In the genomic region with DNA sequence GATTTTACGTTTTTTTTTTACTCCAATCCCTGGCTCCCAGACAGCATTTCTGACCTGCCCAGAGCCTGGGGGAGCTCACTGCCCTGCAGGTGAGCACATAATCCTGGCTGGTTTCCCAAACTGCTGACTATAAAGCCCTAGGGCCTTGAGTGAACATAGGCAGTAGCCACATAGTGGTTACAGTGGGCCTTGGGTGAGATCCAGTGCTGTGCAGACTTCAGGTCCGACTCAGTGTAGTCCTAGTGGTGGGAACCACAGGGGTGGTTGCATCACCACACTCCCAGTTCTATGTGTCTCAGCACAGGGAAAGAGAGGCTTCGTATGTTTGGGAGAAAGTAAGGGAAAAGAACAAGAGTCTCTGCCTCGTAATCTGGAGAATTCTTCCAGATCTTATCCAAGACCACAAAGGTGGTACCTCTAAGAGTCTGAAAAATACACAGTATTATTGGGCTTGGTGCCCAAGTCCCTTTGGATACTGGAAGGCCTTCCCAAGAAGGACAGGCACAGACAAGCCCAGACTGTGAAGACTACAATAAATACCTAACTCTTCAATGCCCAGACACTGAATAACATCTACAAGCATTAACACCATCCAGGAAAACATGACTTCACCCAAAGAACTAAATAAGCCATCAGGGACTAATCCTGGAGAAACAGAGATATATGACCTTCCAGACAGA, we compare ENCODE assay signal across 18 cellular contexts.
DNase-seq lines count a peak whose midpoint lies in the region; ATAC-seq, FAIRE-seq and TF ChIP-seq lines count a peak whose summit lies in the region.
"Had no signal": no experiment of that assay in that cellular context is flagged by ENCODE, and none has a peak within 500 bp of the region (broad histone marks: within the 10 kb centered on the region; RNA-seq: fewer than 3 reads in every experiment).

No MANE protein-coding gene starts in this region.

- H3K27me3 ChIP-seq in adipocyte (replicated peaks; ENCODE audit: control insufficient read depth, insufficient read depth, low read length) = no peaks in the 10 kb centered on the region
- H3K27me3 ChIP-seq in smooth muscle cell (ENCODE audit: low read depth) = no peaks in the 10 kb centered on the region

- no peak overlapping the region for H3K4me3 ChIP-seq in adipocyte (ENCODE audit: low read length)
- no peak overlapping the region for H3K4me3 ChIP-seq in fibroblast of pulmonary artery (replicated peaks; ENCODE audit: low read depth, low read length)
- H3K4me3 ChIP-seq in smooth muscle cell = no peak overlapping the region
- H3K4me3 ChIP-seq: psoas muscle had no signal

- H3K9ac ChIP-seq in adipocyte (ENCODE audit: low read length) (no peak overlapping the region), smooth muscle cell (ENCODE audit: low read depth) (no peak overlapping the region)

- DNase-seq in Right ventricle myocardium inferior (ENCODE audit: missing footprints) = no peak
- no peak for DNase-seq in cardiac septum (ENCODE audit: low spot score)
- peak; percentile 7 for DNase-seq in adipocyte (ENCODE audit: low read depth)
- peak; percentile 80 for DNase-seq in fibroblast of pulmonary artery (ENCODE audit: low read depth)
- DNase-seq in smooth muscle cell (lab: John Stamatoyannopoulos, UW; ENCODE audit: unreplicated experiment) = no peak
- no peak for DNase-seq in GM19239 (ENCODE audit: insufficient read length, low spot score)
- DNase-seq in NCI-H2107 treated with DMSO at 0.1 percent for 48 hours (lab: John Stamatoyannopoulos, UW; ENCODE audit: unreplicated experiment) = no peak
- DNase-seq: activated CD8-positive, alpha-beta T cell treated with anti-CD3 and anti-CD28 coated beads, Interleukin-2, amount 10 ng/mL, durations not matched to agents 7 days and 5 days; activated T-cell treated with anti-CD3 and anti-CD28 coated beads, Interleukin-2, amount 50 U/mL, for 72 hours; MM.1S; NCI-H2029; NCI-H526 treated with DMSO at 0.1 percent for 48 hours; psoas muscle; stimulated activated CD4-positive, alpha-beta T cell treated with anti-CD3 and anti-CD28 coated beads, Interleukin-15, amount 100 ng/mL, for 24 hours; stimulated activated naive CD8-positive, alpha-beta T cell treated with anti-CD3 and anti-CD28 coated beads, Interleukin-15, amount 100 ng/mL, for 72 hours; SW 1271 had no signal

- 71% methylated on average over 4 of the region's 4 CpGs for WGBS in smooth muscle cell (ENCODE audit: low lambda C conversion rate)

- TF ChIP-seq CTCF in fibroblast of pulmonary artery (IDR thresholded peaks at IDR 0.05; ENCODE audit: low read length, missing control alignments) (no peak), smooth muscle cell (IDR thresholded peaks at IDR 0.05; ENCODE audit: borderline replicate concordance, insufficient read depth, poor library complexity, severe bottlenecking) (no peak)

- no peak overlapping the region for H2AFZ ChIP-seq in smooth muscle cell (ENCODE audit: low read depth)

- H3K36me3 ChIP-seq in adipocyte (ENCODE audit: control insufficient read depth, insufficient read depth, low read length, severe bottlenecking) = no peaks in the 10 kb centered on the region
- H3K36me3 ChIP-seq in smooth muscle cell (ENCODE audit: low read depth) = no peaks in the 10 kb centered on the region

- H3K79me2 ChIP-seq in smooth muscle cell (ENCODE audit: low read depth) = no peaks in the 10 kb centered on the region

- H3K4me1 ChIP-seq in adipocyte (ENCODE audit: control insufficient read depth, insufficient read depth, low read length) (no peaks in the 10 kb centered on the region), smooth muscle cell (ENCODE audit: low read depth) (no peaks in the 10 kb centered on the region)
- H3K4me1 ChIP-seq: psoas muscle had no signal

- peak overlapping the region; percentile 57 for H3K27ac ChIP-seq in smooth muscle cell (ENCODE audit: low read depth)
- H3K27ac ChIP-seq: psoas muscle had no signal

- H4K20me1 ChIP-seq in smooth muscle cell (ENCODE audit: low read depth) = no peaks in the 10 kb centered on the region

- ATAC-seq in Right ventricle myocardium inferior (peak; percentile 17), HG02885 (IDR thresholded peaks at IDR 0.05; ENCODE audit: poor library complexity, unreplicated experiment) (no peak)
- ATAC-seq: activated CD8-positive, alpha-beta T cell treated with anti-CD3 and anti-CD28 coated beads, Interleukin-2, amount 10 ng/mL, durations not matched to agents 7 days and 5 days; activated T-cell treated with anti-CD3 and anti-CD28 coated beads, Interleukin-2, amount 50 U/mL, for 72 hours; psoas muscle; stimulated activated naive CD8-positive, alpha-beta T cell treated with anti-CD3 and anti-CD28 coated beads, Interleukin-15, amount 100 ng/mL, for 72 hours had no signal

- intact Hi-C loops in Right ventricle myocardium inferior (cut with DNase I) (no loop called here), cardiac septum (cut with DNase I) (no loop called here)

- H3F3A ChIP-seq in smooth muscle cell (ENCODE audit: low read depth) = peaks cover 4% of the 10 kb centered on the region

- H3K9me3 ChIP-seq in adipocyte (ENCODE audit: control insufficient read depth, low read length) (no peaks in the 10 kb centered on the region), smooth muscle cell (replicated peaks; ENCODE audit: low read depth) (no peaks in the 10 kb centered on the region)
- H3K9me3 ChIP-seq: psoas muscle had no signal

- no peak for FAIRE-seq in GM19239 (lab: Jason Lieb, UNC)
- FAIRE-seq: colon had no signal

- no peak overlapping the region for H3K4me2 ChIP-seq in smooth muscle cell

Comparison
In these comparisons a context has a peak if more than half of its experiments do, and no peak if none do; other contexts are left out.
1. DNase-seq: peak in adipocyte (single experiment) and fibroblast of pulmonary artery (single experiment); none in Right ventricle myocardium inferior (single experiment), cardiac septum (single experiment), smooth muscle cell (single experiment), GM19239 (single experiment) and NCI-H2107 treated with DMSO at 0.1 percent for 48 hours (single experiment).